In genomic region chr9:99222416-99223280, GRCh38 we compare ENCODE assay signal across 1 cellular context.
TF ChIP-seq lines count a peak whose summit lies in the region.

No MANE protein-coding gene starts in this region.

TF ChIP-seq in K562, 482 proteins besides CTCF, POLR2A, EP300 and RAD21 (continued from another document):
- TF ChIP-seq ZNF766 (CRISPR knock-in tag; conservative IDR thresholded peaks at IDR 0.05) (no peak; the same call in 1 of the 2 replicates), TCF3 (CRISPR knock-in tag; IDR thresholded peaks at IDR 0.05) (no peak), ZNF23 (CRISPR knock-in tag; IDR thresholded peaks at IDR 0.05) (no peak), ZNF644 (tag; IDR thresholded peaks at IDR 0.05; ENCODE audit: low read depth) (no peak), POLR2AphosphoS5 (IDR thresholded peaks at IDR 0.05; ENCODE audit: control insufficient read depth, insufficient read depth, low read depth, low read length) (no peak), REST (CRISPR knock-in tag; IDR thresholded peaks at IDR 0.05; ENCODE audit: low read depth) (no peak), MIER1 (IDR thresholded peaks at IDR 0.05; ENCODE audit: low read depth) (no peak), ZNF584 (CRISPR knock-in tag; IDR thresholded peaks at IDR 0.05; ENCODE audit: low read depth) (no peak), PML (IDR thresholded peaks at IDR 0.05; ENCODE audit: low read length) (0 out of 2 replicates have a peak, but pooled peaks have one; percentile 2), NFE2 (IDR thresholded peaks at IDR 0.05; ENCODE audit: low read depth) (no peak)
- TF ChIP-seq, protein P1, sequence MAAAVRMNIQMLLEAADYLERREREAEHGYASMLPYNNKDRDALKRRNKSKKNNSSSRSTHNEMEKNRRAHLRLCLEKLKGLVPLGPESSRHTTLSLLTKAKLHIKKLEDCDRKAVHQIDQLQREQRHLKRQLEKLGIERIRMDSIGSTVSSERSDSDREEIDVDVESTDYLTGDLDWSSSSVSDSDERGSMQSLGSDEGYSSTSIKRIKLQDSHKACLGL (CRISPR knock-in tag; IDR thresholded peaks at IDR 0.05; ENCODE audit: borderline replicate concordance, poor library complexity, severe bottlenecking), result no peak
- TF ChIP-seq, protein P2, sequence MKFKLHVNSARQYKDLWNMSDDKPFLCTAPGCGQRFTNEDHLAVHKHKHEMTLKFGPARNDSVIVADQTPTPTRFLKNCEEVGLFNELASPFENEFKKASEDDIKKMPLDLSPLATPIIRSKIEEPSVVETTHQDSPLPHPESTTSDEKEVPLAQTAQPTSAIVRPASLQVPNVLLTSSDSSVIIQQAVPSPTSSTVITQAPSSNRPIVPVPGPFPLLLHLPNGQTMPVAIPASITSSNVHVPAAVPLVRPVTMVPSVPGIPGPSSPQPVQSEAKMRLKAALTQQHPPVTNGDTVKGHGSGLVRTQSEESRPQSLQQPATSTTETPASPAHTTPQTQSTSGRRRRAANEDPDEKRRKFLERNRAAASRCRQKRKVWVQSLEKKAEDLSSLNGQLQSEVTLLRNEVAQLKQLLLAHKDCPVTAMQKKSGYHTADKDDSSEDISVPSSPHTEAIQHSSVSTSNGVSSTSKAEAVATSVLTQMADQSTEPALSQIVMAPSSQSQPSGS (CRISPR knock-in tag; IDR thresholded peaks at IDR 0.05), result no peak
